ENCODE assay signal across 28 cellular contexts in genomic region chr15:58423205-58423604, GRCh38. TPM values are rescaled to one million over a fixed set of nuclear protein-coding genes. Genes with fewer than 3 reads are reported as not detected.
"Had no signal": no experiment of that assay in that cellular context is flagged by ENCODE, and none has a peak within 500 bp of the region (broad histone marks: within the 10 kb centered on the region; RNA-seq: fewer than 3 reads in every experiment).

No MANE protein-coding gene starts in this region.

- H2AFZ ChIP-seq: hepatocyte had no signal

- H3K9me3 ChIP-seq: colonic mucosa, gastroesophageal sphincter, heart left ventricle, left lung, lower lobe of right lung, prostate gland, right atrium auricular region, sigmoid colon, spleen, transverse colon, upper lobe of right lung, uterus had no signal

- H3K4me1 ChIP-seq: colonic mucosa, foreskin keratinocyte, left lung, lower lobe of right lung, spleen, upper lobe of right lung, uterus had no signal

- H3K27ac ChIP-seq: colonic mucosa, epithelial cell of prostate, foreskin keratinocyte, gastroesophageal sphincter, heart left ventricle, hepatocyte, left lung, lower lobe of right lung, prostate gland, right atrium auricular region, sigmoid colon, spleen, transverse colon, upper lobe of right lung, uterus had no signal

- H3K27me3 ChIP-seq: colonic mucosa, foreskin keratinocyte, gastroesophageal sphincter, heart left ventricle, hepatocyte, left lung, right atrium auricular region, sigmoid colon, spleen, transverse colon, upper lobe of right lung, uterus had no signal

- H3K36me3 ChIP-seq: colonic mucosa, gastroesophageal sphincter, heart left ventricle, left lung, lower lobe of right lung, prostate gland, right atrium auricular region, sigmoid colon, spleen, transverse colon, upper lobe of right lung, uterus had no signal

- DNase-seq: colonic mucosa; effector CD8-positive, alpha-beta T cell; endodermal cell; foreskin keratinocyte; heart left ventricle; kidney; left lung; lower lobe of right lung; naive thymus-derived CD8-positive, alpha-beta T cell; nephron progenitor cell; nucleus accumbens; sigmoid colon; spleen; stimulated activated CD4-positive, alpha-beta T cell treated with anti-CD3 and anti-CD28 coated beads, Interleukin-4, amount 100 ng/mL, for 4 hours; stimulated activated naive CD8-positive, alpha-beta T cell treated with anti-CD3 and anti-CD28 coated beads, Interleukin-15, Interleukin-2, amounts not matched to agents 100 U/mL and 50 U/mL, for 24 hours; transverse colon; upper lobe of right lung; uterus had no signal

- H3K4me2 ChIP-seq: hepatocyte had no signal

- H3K79me2 ChIP-seq: hepatocyte had no signal

- ATAC-seq: foreskin keratinocyte; gastroesophageal sphincter; left lung; lower lobe of right lung; naive thymus-derived CD8-positive, alpha-beta T cell; stimulated activated memory B cell treated with anti-CD40 and anti-IgM and Interleukin-4, amounts not matched to agents 10 μg/mL and 1 μg/mL and 100 μg/mL, for 72 hours; stimulated activated naive CD8-positive, alpha-beta T cell treated with anti-CD3 and anti-CD28 coated beads, Interleukin-15, Interleukin-2, amounts not matched to agents 100 U/mL and 50 U/mL, for 24 hours; upper lobe of right lung had no signal

- H3K4me3 ChIP-seq: colonic mucosa, gastroesophageal sphincter, heart left ventricle, hepatocyte, left lung, lower lobe of right lung, prostate gland, right atrium auricular region, sigmoid colon, spleen, transverse colon, upper lobe of right lung, uterus had no signal

- FAIRE-seq: kidney had no signal

RNA-seq across cellular contexts. Expression of gene LIPC, which starts 8.6 kb away (rescaled TPM):
- total RNA-seq: chondrocyte, endodermal cell, esophagus mucosa, foreskin keratinocyte, mesothelial cell of epicardium, osteocyte had no signal
- polyA plus RNA-seq: foreskin keratinocyte had no signal
